In genomic region chr9:15079989-15080388, GRCh38 we compare ENCODE assay signal across 1 cellular context.
TF ChIP-seq lines count a peak whose summit lies in the region.

No MANE protein-coding gene starts in this region.

TF ChIP-seq in HepG2, 621 proteins besides CTCF, POLR2A, EP300 and RAD21 (continued from another document and continues in another):
- TF ChIP-seq ZBED4 (CRISPR knock-in tag; IDR thresholded peaks at IDR 0.05; ENCODE audit: borderline replicate concordance): no peak
- TF ChIP-seq ZNF589 (CRISPR knock-in tag; conservative IDR thresholded peaks at IDR 0.05): 0 out of 2 replicates have a peak, but pooled peaks have one; percentile 34
- peak; percentile 66 for TF ChIP-seq HHEX (CRISPR knock-in tag; IDR thresholded peaks at IDR 0.05)
- no peak for TF ChIP-seq GLMP (CRISPR knock-in tag; IDR thresholded peaks at IDR 0.05; ENCODE audit: borderline replicate concordance)
- peak; percentile 92 for TF ChIP-seq HNF4A (CRISPR knock-in tag; IDR thresholded peaks at IDR 0.05)
- peak; percentile 74 for TF ChIP-seq THAP11 (CRISPR knock-in tag; IDR thresholded peaks at IDR 0.05)
- TF ChIP-seq PBX2 (CRISPR knock-in tag; IDR thresholded peaks at IDR 0.05): peak; percentile 41; the same call in 1 of the 2 replicates
- TF ChIP-seq HDAC2 (CRISPR knock-in tag; IDR thresholded peaks at IDR 0.05): peak; percentile 98
- TF ChIP-seq FOXJ3 (CRISPR knock-in tag; IDR thresholded peaks at IDR 0.05; ENCODE audit: borderline replicate concordance): peak; percentile 97
- TF ChIP-seq ZNF12 (CRISPR knock-in tag; IDR thresholded peaks at IDR 0.05): 0 out of 2 replicates have a peak, but pooled peaks have one; percentile 41
- no peak; the same call in 1 of the 2 replicates for TF ChIP-seq NR2C2 (CRISPR knock-in tag; IDR thresholded peaks at IDR 0.05; ENCODE audit: borderline replicate concordance)
- TF ChIP-seq ZFP41 (CRISPR knock-in tag; IDR thresholded peaks at IDR 0.05; ENCODE audit: borderline replicate concordance): no peak
- TF ChIP-seq TARDBP (CRISPR knock-in tag; IDR thresholded peaks at IDR 0.05): peak; percentile 68
- TF ChIP-seq TOE1 (CRISPR knock-in tag; IDR thresholded peaks at IDR 0.05): no peak
- 0 out of 2 replicates have a peak, but pooled peaks have one; percentile 25 for TF ChIP-seq ZBTB7A (CRISPR knock-in tag; IDR thresholded peaks at IDR 0.05)
- TF ChIP-seq PATZ1 (CRISPR knock-in tag; IDR thresholded peaks at IDR 0.05): peak; percentile 77
- TF ChIP-seq TMF1 (CRISPR knock-in tag; IDR thresholded peaks at IDR 0.05; ENCODE audit: low read depth): no peak
- peak; percentile 94 for TF ChIP-seq FOXO1 (CRISPR knock-in tag; IDR thresholded peaks at IDR 0.05)
- TF ChIP-seq TEAD2 (CRISPR knock-in tag; IDR thresholded peaks at IDR 0.05): no peak
- no peak for TF ChIP-seq CEBPZ (IDR thresholded peaks at IDR 0.05; ENCODE audit: low read length)
- no peak for TF ChIP-seq ZBTB42 (CRISPR knock-in tag; IDR thresholded peaks at IDR 0.05)
- TF ChIP-seq NCOA1 (CRISPR knock-in tag; IDR thresholded peaks at IDR 0.05): 0 out of 2 replicates have a peak, but pooled peaks have one; percentile 73
- TF ChIP-seq JUNB (CRISPR knock-in tag; IDR thresholded peaks at IDR 0.05; ENCODE audit: borderline replicate concordance): 0 out of 2 replicates have a peak, but pooled peaks have one; percentile 21
- TF ChIP-seq ATF7 (IDR thresholded peaks at IDR 0.05): peak; percentile 49
- TF ChIP-seq ATF7 (CRISPR knock-in tag; IDR thresholded peaks at IDR 0.05): no peak
- TF ChIP-seq PHF21A (CRISPR knock-in tag; IDR thresholded peaks at IDR 0.05): peak; percentile 46; the same call in 1 of the 2 replicates
- no peak for TF ChIP-seq ZNF891 (CRISPR knock-in tag; IDR thresholded peaks at IDR 0.05)
- 0 out of 2 replicates have a peak, but pooled peaks have one; percentile 19 for TF ChIP-seq SMC3 (IDR thresholded peaks at IDR 0.05; ENCODE audit: low read length)
- TF ChIP-seq ZNF883 (CRISPR knock-in tag; IDR thresholded peaks at IDR 0.05; ENCODE audit: not compliant biosample characterization): no peak
- TF ChIP-seq KDM4B (CRISPR knock-in tag; IDR thresholded peaks at IDR 0.05): no peak
- TF ChIP-seq ZHX2 (IDR thresholded peaks at IDR 0.05; ENCODE audit: low read depth): 0 out of 2 replicates have a peak, but pooled peaks have one; percentile 29
- no peak for TF ChIP-seq ZHX2 (CRISPR knock-in tag; IDR thresholded peaks at IDR 0.05; ENCODE audit: borderline replicate concordance)
- peak; percentile 86; the same call in 1 of the 2 replicates for TF ChIP-seq NFKBIZ (CRISPR knock-in tag; IDR thresholded peaks at IDR 0.05)
- no peak for TF ChIP-seq MLLT10 (CRISPR knock-in tag; IDR thresholded peaks at IDR 0.05)
- no peak for TF ChIP-seq JARID2 (CRISPR knock-in tag; IDR thresholded peaks at IDR 0.05; ENCODE audit: insufficient replicate concordance)
- TF ChIP-seq MAFG (CRISPR knock-in tag; IDR thresholded peaks at IDR 0.05): no peak
- TF ChIP-seq SAP130 (CRISPR knock-in tag; IDR thresholded peaks at IDR 0.05; ENCODE audit: low read depth): peak; percentile 70
- TF ChIP-seq ZNF597 (CRISPR knock-in tag; IDR thresholded peaks at IDR 0.05): no peak
- TF ChIP-seq FOXO4 (CRISPR knock-in tag; conservative IDR thresholded peaks at IDR 0.05): no peak
- TF ChIP-seq ELK4 (CRISPR knock-in tag; IDR thresholded peaks at IDR 0.05; ENCODE audit: borderline replicate concordance): no peak
